In genomic region chr6:163187606-163188005, GRCh38 we compare ENCODE assay signal across 16 cellular contexts.
DNase-seq lines count a peak whose midpoint lies in the region; ATAC-seq, FAIRE-seq and TF ChIP-seq lines count a peak whose summit lies in the region.
"Had no signal": no experiment of that assay in that cellular context is flagged by ENCODE, and none has a peak within 500 bp of the region (broad histone marks: within the 10 kb centered on the region; RNA-seq: fewer than 3 reads in every experiment).

No MANE protein-coding gene starts in this region.

- H3K4me1 ChIP-seq in K562 (replicated peaks in 1 of 2; ENCODE audit: control insufficient read depth in 2 of 2, insufficient read depth in 2 of 2, low read length in 2 of 2), result no peaks in the 10 kb centered on the region
- peaks cover 4 to 14% (median 11%) of the 10 kb centered on the region in 4 donors for H3K4me1 ChIP-seq in esophagus muscularis mucosa
- peaks cover 9 to 15% of the 10 kb centered on the region in 2 donors for H3K4me1 ChIP-seq in neuronal stem cell (ENCODE audit: control insufficient read depth in 2 of 2, insufficient read depth in 1 of 2, low read depth in 1 of 2, low read length in 2 of 2)

- H3K27me3 ChIP-seq in K562 (ENCODE audit: control insufficient read depth in 2 of 2, insufficient read depth in 2 of 2, low read length in 2 of 2), result peaks cover 53 to 54% of the 10 kb centered on the region in 2 experiments
- no peaks in the 10 kb centered on the region for H3K27me3 ChIP-seq in esophagus muscularis mucosa
- H3K27me3 ChIP-seq in neuronal stem cell (ENCODE audit: control insufficient read depth in 3 of 3, insufficient read depth in 3 of 3, low read depth in 1 of 3, low read length in 3 of 3), result no peaks in the 10 kb centered on the region
- H3K27me3 ChIP-seq: BLaER1 treated with 17β-estradiol and CSF1 and Interleukin-3, amounts not matched to agents 10 nM and 100 nM had no signal

- H3K4me2 ChIP-seq in K562 (ENCODE audit: insufficient read depth, low read length), result no peak overlapping the region
- no peak overlapping the region for H3K4me2 ChIP-seq in neuronal stem cell (ENCODE audit: insufficient read depth, low read length, poor library complexity, severe bottlenecking)
- H3K4me2 ChIP-seq: BLaER1 treated with 17β-estradiol and CSF1 and Interleukin-3, amounts not matched to agents 10 nM and 100 nM had no signal

- TF ChIP-seq POLR2A in K562 (conservative IDR thresholded peaks at IDR 0.05), result no peak
- TF ChIP-seq POLR2A in esophagus muscularis mucosa (IDR thresholded peaks at IDR 0.05; ENCODE audit: low read depth), result no peak

- ATAC-seq in K562 (no peak), HG03045 (IDR thresholded peaks at IDR 0.05; ENCODE audit: unreplicated experiment) (no peak), left lobe of liver (no peak)
- ATAC-seq: CD8-positive, alpha-beta T cell; HCT116 had no signal

- H3K27ac ChIP-seq in K562 (ENCODE audit: extremely low read depth, low read depth, low read length), result no peak overlapping the region
- H3K27ac ChIP-seq in esophagus muscularis mucosa (replicated peaks in 1 of 4), result no peak overlapping the region
- H3K27ac ChIP-seq in neuronal stem cell (replicated peaks; ENCODE audit: low read length), result no peak overlapping the region
- H3K27ac ChIP-seq: BLaER1 treated with 17β-estradiol and CSF1 and Interleukin-3, amounts not matched to agents 10 nM and 100 nM had no signal

- H2BK120ac ChIP-seq in neuronal stem cell (ENCODE audit: low read depth, low read length), result peak overlapping the region; percentile 39

- peak overlapping the region; percentile 48 for H2AK5ac ChIP-seq in neuronal stem cell (ENCODE audit: low read depth, low read length)

- intact Hi-C loops in K562 (cut with micrococcal nuclease) (loop anchor here (10.0 kb wide), 1 partner anchor 427 kb away; no protein-coding TSS in a partner anchor), esophagus muscularis mucosa (cut with DNase I) (loop anchor here (10.0 kb wide), 2 partner anchors 377 to 767 kb away; no protein-coding TSS in a partner anchor)

- no peaks in the 10 kb centered on the region for H4K20me1 ChIP-seq in K562 (replicated peaks; ENCODE audit: control insufficient read depth, insufficient read depth, low read length)
- H4K20me1 ChIP-seq: BLaER1 treated with 17β-estradiol and CSF1 and Interleukin-3, amounts not matched to agents 10 nM and 100 nM had no signal

- no peak overlapping the region for H2BK15ac ChIP-seq in neuronal stem cell (ENCODE audit: low read length)

- TF ChIP-seq EP300 in K562 (IDR thresholded peaks at IDR 0.05; ENCODE audit: low read length) (no peak), esophagus muscularis mucosa (IDR thresholded peaks at IDR 0.05) (no peak)

- H3K9me3 ChIP-seq in K562 (replicated peaks; ENCODE audit: control insufficient read depth, insufficient read depth, low read depth, low read length) (no peaks in the 10 kb centered on the region), esophagus muscularis mucosa (no peaks in the 10 kb centered on the region), neuronal stem cell (replicated peaks in 1 of 2; ENCODE audit: control insufficient read depth in 2 of 2, insufficient read depth in 1 of 2, low read depth in 1 of 2, low read length in 2 of 2) (no peaks in the 10 kb centered on the region)

- H2AFZ ChIP-seq in K562 (ENCODE audit: low read depth, low read length), result no peak overlapping the region
- no peak overlapping the region for H2AFZ ChIP-seq in neuronal stem cell (ENCODE audit: low read length)

- FAIRE-seq in K562 (lab: Jason Lieb, UNC), result no peak

- H3K14ac ChIP-seq in neuronal stem cell (ENCODE audit: low read length), result no peak overlapping the region

- WGBS in K562 (ENCODE audit: insufficient coverage, low coverage, missing lambda C conversion rate), result 2% methylated on average over 11 of the region's 11 CpGs
- over 99% methylated on average over 11 of the region's 11 CpGs for WGBS in esophagus muscularis mucosa
- WGBS in neuronal stem cell (ENCODE audit: extremely low coverage in 2 of 2, insufficient read length in 2 of 2, insufficient replicate concordance in 1 of 2), 2 donors, result no CpG with 5 or more reads among the region's 11 CpGs

- no peak overlapping the region for H2BK5ac ChIP-seq in neuronal stem cell (ENCODE audit: low read length)

- no TSS peak for BruUV-seq in K562 (replicated peaks; lab: Mats Ljungman, UMichigan)

- no peak overlapping the region for H4K91ac ChIP-seq in neuronal stem cell (ENCODE audit: low read depth, low read length, poor library complexity)

- DNase-seq in K562 (ENCODE audit: extremely low read depth in 1 of 4, low spot score in 3 of 4) (no peak), esophagus muscularis mucosa (ENCODE audit: extremely low spot score) (peak; percentile 77), neuronal stem cell (ENCODE audit: low spot score) (no peak), medulla oblongata (ENCODE audit: extremely low spot score) (no peak), SHP77 treated with DMSO at 0.1 percent for 48 hours (lab: John Stamatoyannopoulos, UW) (no peak), left lobe of liver (ENCODE audit: low spot score) (no peak)
- DNase-seq: Calu3; CD8-positive, alpha-beta T cell; DMS79 treated with DMSO at 0.1 percent for 48 hours; GF-D8; GOT3; H7; HFFc6 had no signal

- no peak overlapping the region for H3K23ac ChIP-seq in neuronal stem cell (ENCODE audit: low read depth, low read length, poor library complexity)

- H4K8ac ChIP-seq in neuronal stem cell (ENCODE audit: low read depth, low read length), result no peak overlapping the region

- TF ChIP-seq CTCF in K562 (IDR thresholded peaks at IDR 0.05 in 2 of 3, conservative IDR thresholded peaks at IDR 0.05 in 1 of 3; ENCODE audit: insufficient read depth in 2 of 3, low read depth in 1 of 3, low read length in 3 of 3) (no peak), esophagus muscularis mucosa (IDR thresholded peaks at IDR 0.05) (no peak)

- no peaks in the 10 kb centered on the region for H3K36me3 ChIP-seq in K562 (ENCODE audit: control insufficient read depth, insufficient read depth, low read length)
- H3K36me3 ChIP-seq in esophagus muscularis mucosa, result no peaks in the 10 kb centered on the region
- no peaks in the 10 kb centered on the region for H3K36me3 ChIP-seq in neuronal stem cell (replicated peaks in 1 of 2; ENCODE audit: control insufficient read depth in 2 of 2, insufficient read depth in 2 of 2, low read length in 2 of 2)
- H3K36me3 ChIP-seq: BLaER1 treated with 17β-estradiol and CSF1 and Interleukin-3, amounts not matched to agents 10 nM and 100 nM had no signal

- H3K79me2 ChIP-seq in K562 (ENCODE audit: control insufficient read depth, insufficient read depth, low read length), result no peaks in the 10 kb centered on the region

- H3K79me1 ChIP-seq in neuronal stem cell (ENCODE audit: low read depth, low read length), result no peaks in the 10 kb centered on the region

- no peak overlapping the region for H2BK12ac ChIP-seq in neuronal stem cell (ENCODE audit: low read length)

- in situ Hi-C loops in K562 (cut with MboI), result loop anchor here (10.0 kb wide), 1 partner anchor 767 kb away; no protein-coding TSS in a partner anchor

- H3K18ac ChIP-seq in neuronal stem cell (ENCODE audit: low read length), result peak overlapping the region; percentile 32

- no peaks in the 10 kb centered on the region for H3K9me1 ChIP-seq in K562 (ENCODE audit: control insufficient read depth, insufficient read depth, low read length)

- no peak overlapping the region for H3K4ac ChIP-seq in neuronal stem cell (ENCODE audit: low read length)

- TF ChIP-seq RAD21 in K562 (CRISPR knock-in tag; conservative IDR thresholded peaks at IDR 0.05 in 1 of 2, IDR thresholded peaks at IDR 0.05 in 1 of 2), result no peak

- CTCF ChIA-PET in K562 (lab: Yijun Ruan, JAX; ENCODE audit: low intra/inter-chr PET ratio), result no interaction called here

- POLR2A ChIA-PET in K562 (lab: Yijun Ruan, JAX), result interaction anchor here (1.0 kb wide), 1 partner anchor 9 kb away, joined by 5 read pairs; no protein-coding TSS in a partner anchor

- no peak overlapping the region for H3K9ac ChIP-seq in K562 (ENCODE audit: insufficient read depth in 1 of 2, low read depth in 2 of 2, low read length in 2 of 2)
- H3K9ac ChIP-seq in neuronal stem cell (ENCODE audit: low read depth, low read length, poor library complexity), result no peak overlapping the region
- H3K9ac ChIP-seq: BLaER1 treated with 17β-estradiol and CSF1 and Interleukin-3, amounts not matched to agents 10 nM and 100 nM had no signal

- H3K4me3 ChIP-seq in K562 (no peak overlapping the region), esophagus muscularis mucosa (no peak overlapping the region), neuronal stem cell (ENCODE audit: low read length in 2 of 2) (no peak overlapping the region)
- H3K4me3 ChIP-seq: BLaER1 treated with 17β-estradiol and CSF1 and Interleukin-3, amounts not matched to agents 10 nM and 100 nM had no signal

TF ChIP-seq in K562, 482 proteins besides CTCF, POLR2A, EP300 and RAD21 (continues in another document):
- TF ChIP-seq CC2D1A (IDR thresholded peaks at IDR 0.05) (no peak), FOXP1 (CRISPR knock-in tag; IDR thresholded peaks at IDR 0.05) (no peak), U2AF2 (optimal IDR thresholded peaks at IDR 0.05; ENCODE audit: low read depth, low read length) (no peak), ZNF354B (CRISPR knock-in tag; IDR thresholded peaks at IDR 0.05) (no peak), SNRNP70 (optimal IDR thresholded peaks at IDR 0.05; ENCODE audit: low read depth, low read length) (no peak), L3MBTL2 (IDR thresholded peaks at IDR 0.05) (no peak), USF2 (CRISPR knock-in tag; IDR thresholded peaks at IDR 0.05) (peak; percentile 67)
- TF ChIP-seq, protein P1, sequence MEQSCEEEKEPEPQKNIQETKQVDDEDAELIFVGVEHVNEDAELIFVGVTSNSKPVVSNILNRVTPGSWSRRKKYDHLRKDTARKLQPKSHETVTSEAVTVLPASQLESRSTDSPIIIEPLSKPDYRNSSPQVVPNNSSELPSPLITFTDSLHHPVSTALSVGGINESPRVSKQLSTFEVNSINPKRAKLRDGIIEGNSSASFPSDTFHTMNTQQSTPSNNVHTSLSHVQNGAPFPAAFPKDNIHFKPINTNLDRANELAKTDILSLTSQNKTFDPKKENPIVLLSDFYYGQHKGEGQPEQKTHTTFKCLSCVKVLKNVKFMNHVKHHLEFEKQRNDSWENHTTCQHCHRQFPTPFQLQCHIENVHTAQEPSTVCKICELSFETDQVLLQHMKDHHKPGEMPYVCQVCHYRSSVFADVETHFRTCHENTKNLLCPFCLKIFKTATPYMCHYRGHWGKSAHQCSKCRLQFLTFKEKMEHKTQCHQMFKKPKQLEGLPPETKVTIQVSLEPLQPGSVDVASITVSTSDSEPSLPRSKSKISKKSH (CRISPR knock-in tag; IDR thresholded peaks at IDR 0.05), result no peak
